Comparison of ENCODE assay signal across 8 cellular contexts in the genomic region with DNA sequence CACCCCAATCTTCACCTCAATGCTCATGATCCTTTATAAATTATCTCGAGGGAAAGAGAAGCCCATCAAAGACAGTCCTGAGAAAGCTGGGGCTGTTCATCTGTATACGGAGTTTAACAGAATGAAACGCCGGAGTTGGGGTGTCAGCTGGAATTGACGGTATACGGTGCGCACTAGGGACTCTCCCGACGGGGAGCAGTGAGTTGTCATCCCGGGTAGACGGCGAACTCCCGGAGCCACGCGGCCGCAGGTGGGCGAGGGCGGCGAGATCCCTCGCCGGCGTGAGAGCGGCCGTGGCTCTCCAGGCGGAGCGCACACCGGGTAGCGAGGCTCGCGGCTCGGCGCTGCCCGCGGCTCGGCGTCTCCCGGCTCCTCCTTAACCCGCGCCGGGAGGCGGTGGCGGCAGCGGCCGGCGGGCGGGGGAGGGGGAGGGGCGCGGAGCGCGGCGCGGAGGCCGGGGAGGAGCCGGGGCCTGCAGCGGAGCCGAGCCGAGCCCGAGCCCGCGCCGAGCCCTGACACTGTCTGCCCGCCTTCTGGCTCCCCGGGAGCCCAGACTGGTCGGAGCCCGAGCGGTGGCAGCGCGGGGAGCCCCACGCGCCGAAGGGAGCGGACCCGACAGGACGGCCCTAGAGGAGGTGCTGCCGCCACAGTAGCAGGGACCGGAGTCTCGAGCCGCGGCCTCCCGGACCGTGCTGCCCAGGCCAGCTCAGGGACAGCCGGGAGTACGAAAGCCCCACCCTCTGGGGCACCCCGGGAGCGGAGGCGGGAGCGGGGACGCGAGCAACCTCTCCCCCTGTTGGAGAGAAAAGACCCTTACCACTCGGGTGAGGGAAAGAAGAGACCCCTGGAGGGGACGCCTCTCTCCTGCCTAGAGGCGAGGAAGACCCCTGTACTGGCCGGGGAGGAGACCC. TPM values are rescaled to one million over a fixed set of nuclear protein-coding genes. Genes with fewer than 3 reads are reported as not detected.
DNase-seq lines count a peak whose midpoint lies in the region; ATAC-seq and TF ChIP-seq lines count a peak whose summit lies in the region.

Gene FOXJ2, plus strand, starts transcription at position 475 of the 911 bp plus-strand sequence. CDS start 7,117 bp downstream, outside the sequence.

- H3K9me3 ChIP-seq in left lung: no peaks in the 10 kb centered on the region

- peaks cover 10% of the 10 kb centered on the region for H3K36me3 Mint-ChIP-seq in activated CD4-positive, alpha-beta T cell treated with anti-CD3 and anti-CD28 coated beads, Interleukin-2, amount 10 ng/mL, durations not matched to agents 24 days and 14 days (ENCODE audit: low read depth)

- H3K36me3 ChIP-seq in left lung: no peaks in the 10 kb centered on the region

- no peaks in the 10 kb centered on the region for H3K27me3 ChIP-seq in left lung

- peaks cover 49% of the 10 kb centered on the region for H3K4me1 Mint-ChIP-seq in activated CD4-positive, alpha-beta T cell treated with anti-CD3 and anti-CD28 coated beads, Interleukin-2, amount 10 ng/mL, durations not matched to agents 24 days and 14 days

- TF ChIP-seq CTCF in left lung (IDR thresholded peaks at IDR 0.05): no peak

- H3K27ac Mint-ChIP-seq in activated CD4-positive, alpha-beta T cell treated with anti-CD3 and anti-CD28 coated beads, Interleukin-2, amount 10 ng/mL, durations not matched to agents 24 days and 14 days: peak within 1 kb of the TSS; percentile 85

- peak; percentile 39 for DNase-seq in NK-92 treated with Interleukin-12 subunit alpha and Interleukin-12 subunit beta, amount 100 ng/mL, for 24 hours (lab: John Stamatoyannopoulos, UW)
- DNase-seq in NK-92 (lab: John Stamatoyannopoulos, UW; ENCODE audit: unreplicated experiment): no peak
- DNase-seq in NCI-H2081 treated with DMSO at 0.1 percent for 48 hours (lab: John Stamatoyannopoulos, UW): peak; percentile 4
- peak; percentile 93 for DNase-seq in activated CD4-positive, alpha-beta T cell treated with anti-CD3 and anti-CD28 coated beads, Interleukin-2, amount 10 ng/mL, durations not matched to agents 24 days and 14 days
- DNase-seq in dedifferentiated amniotic fluid mesenchymal stem cell (ENCODE audit: extremely low spot score): peak; percentile 31
- peak; percentile 83 to 97 for DNase-seq in left lung
- peak; percentile 70 for DNase-seq in stimulated activated CD4-positive, alpha-beta T cell treated with anti-CD3 and anti-CD28 coated beads, Interleukin-2, amount 100 ng/mL, for 4 hours (ENCODE audit: low read depth)

- peak within 1 kb of the TSS; percentile 93 to 94 for H3K4me3 ChIP-seq in left lung

- intact Hi-C loops in activated CD4-positive, alpha-beta T cell treated with anti-CD3 and anti-CD28 coated beads, Interleukin-2, amount 10 ng/mL, durations not matched to agents 24 days and 14 days (cut with micrococcal nuclease): loop anchor here (1.0 kb wide), 1 partner anchor 50 kb away; the partner anchor contains the start of gene NECAP1
- intact Hi-C loops in left lung (cut with DNase I): no loop called here

- peak within 1 kb of the TSS; percentile 88 for H3K4me3 Mint-ChIP-seq in activated CD4-positive, alpha-beta T cell treated with anti-CD3 and anti-CD28 coated beads, Interleukin-2, amount 10 ng/mL, durations not matched to agents 24 days and 14 days

- H3K27me3 Mint-ChIP-seq in activated CD4-positive, alpha-beta T cell treated with anti-CD3 and anti-CD28 coated beads, Interleukin-2, amount 10 ng/mL, durations not matched to agents 24 days and 14 days: no peaks in the 10 kb centered on the region

- no peaks in the 10 kb centered on the region for H3K9me3 Mint-ChIP-seq in activated CD4-positive, alpha-beta T cell treated with anti-CD3 and anti-CD28 coated beads, Interleukin-2, amount 10 ng/mL, durations not matched to agents 24 days and 14 days

- peaks cover 37 to 52% of the 10 kb centered on the region in 2 donors for H3K4me1 ChIP-seq in left lung

- ATAC-seq in HG02943 (IDR thresholded peaks at IDR 0.05; ENCODE audit: low read depth, unreplicated experiment) (peak; percentile 52), left lung (peak; percentile 89)

- peak within 1 kb of the TSS; percentile 92 to 96 for H3K27ac ChIP-seq in left lung

RNA-seq across cellular contexts. Expression of gene FOXJ2, which starts in this region (rescaled TPM):
- total RNA-seq in activated CD4-positive, alpha-beta T cell treated with anti-CD3 and anti-CD28 coated beads, Interleukin-2, amount 10 ng/mL, durations not matched to agents 24 days and 14 days: 18.5 and 18.6 TPM in 2 replicates
- total RNA-seq in left lung: 10 to 100 TPM; 15.9 to 20.0 TPM
